8 cellular contexts compared by ENCODE assay signal in genomic region chr2:237965844-237966243, GRCh38. TPM values are rescaled to one million over a fixed set of nuclear protein-coding genes. Genes with fewer than 3 reads are reported as not detected.
A peak's percentile ranks its signal among the peaks of the same experiment; 100 is the strongest.
DNase-seq lines count a peak whose midpoint lies in the region; ATAC-seq and TF ChIP-seq lines count a peak whose summit lies in the region.
"Not testable (repeated sequence)": the region's sequence is repeated elsewhere in the genome, so short reads cannot be mapped to it uniquely, and the experiment has no call there.

No MANE protein-coding gene starts in this region.

- not testable (repeated sequence) for TF ChIP-seq CTCF in CD4-positive, alpha-beta T cell (IDR thresholded peaks at IDR 0.05); activated CD8-positive, alpha-beta T cell treated with anti-CD3 and anti-CD28 coated beads for 36 hours (IDR thresholded peaks at IDR 0.05); brain microvascular endothelial cell (IDR thresholded peaks at IDR 0.05; ENCODE audit: low read depth, low read length, missing control alignments); fibroblast of the aortic adventitia (IDR thresholded peaks at IDR 0.05; ENCODE audit: insufficient read depth, low read length); mesothelial cell of epicardium (IDR thresholded peaks at IDR 0.05; ENCODE audit: unreplicated experiment); prostate gland (IDR thresholded peaks at IDR 0.05)

- not testable (repeated sequence) for DNase-seq in CD4-positive, alpha-beta T cell; MG63; activated CD8-positive, alpha-beta T cell treated with anti-CD3 and anti-CD28 coated beads for 36 hours; brain microvascular endothelial cell; fibroblast of the aortic adventitia (ENCODE audit: low read depth); mesothelial cell of epicardium (ENCODE audit: low spot score in 2 of 2, unreplicated experiment in 2 of 2); prostate gland (ENCODE audit: low spot score)

- H3K36me3 ChIP-seq in MG63; brain microvascular endothelial cell (replicated peaks); prostate gland; thymus (ENCODE audit: control insufficient read depth, insufficient read depth): not testable (repeated sequence)

- not testable (repeated sequence) for H3K27me3 Mint-ChIP-seq in CD4-positive, alpha-beta T cell; activated CD8-positive, alpha-beta T cell treated with anti-CD3 and anti-CD28 coated beads for 36 hours; mesothelial cell of epicardium (ENCODE audit: low read depth)

- not testable (repeated sequence) for ATAC-seq in CD4-positive, alpha-beta T cell (ENCODE audit: poor library complexity); activated CD8-positive, alpha-beta T cell treated with anti-CD3 and anti-CD28 coated beads for 36 hours

- not testable (repeated sequence) for H3K27ac ChIP-seq in CD4-positive, alpha-beta T cell (ENCODE audit: low read depth, low read length); brain microvascular endothelial cell; prostate gland; thymus (ENCODE audit: low read depth)

- H3K27ac Mint-ChIP-seq in CD4-positive, alpha-beta T cell = peak overlapping the region; percentile 72
- not testable (repeated sequence) for H3K27ac Mint-ChIP-seq in activated CD8-positive, alpha-beta T cell treated with anti-CD3 and anti-CD28 coated beads for 36 hours
- peak overlapping the region; percentile 79 for H3K27ac Mint-ChIP-seq in mesothelial cell of epicardium

- H3K4me1 Mint-ChIP-seq in CD4-positive, alpha-beta T cell (ENCODE audit: low read depth) = peaks cover 32% of the 10 kb centered on the region
- peaks cover 32% of the 10 kb centered on the region for H3K4me1 Mint-ChIP-seq in activated CD8-positive, alpha-beta T cell treated with anti-CD3 and anti-CD28 coated beads for 36 hours (ENCODE audit: low read depth)
- peaks cover 25% of the 10 kb centered on the region for H3K4me1 Mint-ChIP-seq in mesothelial cell of epicardium

- in situ Hi-C loops in brain microvascular endothelial cell (cut with HindIII; ENCODE audit: low pct_ligation_motif_present, low sequenced_read_pairs) = not testable (repeated sequence)

- H3K36me3 Mint-ChIP-seq in CD4-positive, alpha-beta T cell (ENCODE audit: low read depth); mesothelial cell of epicardium: not testable (repeated sequence)
- peaks cover 23% of the 10 kb centered on the region for H3K36me3 Mint-ChIP-seq in activated CD8-positive, alpha-beta T cell treated with anti-CD3 and anti-CD28 coated beads for 36 hours (ENCODE audit: low read depth)

- 86% methylated on average over 13 of the region's 13 CpGs for WGBS in prostate gland
- WGBS in thymus = 90% methylated on average over 13 of the region's 13 CpGs

- H3K4me3 ChIP-seq in MG63 = peak overlapping the region; percentile 53; the same call in 1 of the 2 replicates
- H3K4me3 ChIP-seq in brain microvascular endothelial cell (ENCODE audit: low read depth, low read length) = peak overlapping the region; percentile 76
- peak overlapping the region; percentile 85 for H3K4me3 ChIP-seq in fibroblast of the aortic adventitia (ENCODE audit: low read depth, low read length)
- H3K4me3 ChIP-seq in prostate gland = peak overlapping the region; percentile 46 to 61
- peak overlapping the region; percentile 93 for H3K4me3 ChIP-seq in thymus (ENCODE audit: low read length)

- H3K4me3 Mint-ChIP-seq in CD4-positive, alpha-beta T cell = peak overlapping the region; percentile 87
- peak overlapping the region; percentile 74 for H3K4me3 Mint-ChIP-seq in activated CD8-positive, alpha-beta T cell treated with anti-CD3 and anti-CD28 coated beads for 36 hours
- peak overlapping the region; percentile 74 for H3K4me3 Mint-ChIP-seq in mesothelial cell of epicardium

- CTCF ChIA-PET in CD4-positive, alpha-beta T cell (lab: Charles Lee) = not testable (repeated sequence)
- CTCF ChIA-PET in activated CD8-positive, alpha-beta T cell treated with anti-CD3 and anti-CD28 coated beads for 36 hours (lab: Charles Lee) = interaction anchor here (1.0 kb wide), 1 partner anchor 43 kb away, joined by 3 read pairs; no protein-coding TSS in a partner anchor

- not testable (repeated sequence) for H3K9me3 Mint-ChIP-seq in CD4-positive, alpha-beta T cell; mesothelial cell of epicardium
- H3K9me3 Mint-ChIP-seq in activated CD8-positive, alpha-beta T cell treated with anti-CD3 and anti-CD28 coated beads for 36 hours = peaks cover 17% of the 10 kb centered on the region

- POLR2A ChIA-PET in CD4-positive, alpha-beta T cell (lab: Charles Lee) = interaction anchor here (0.6 kb wide), 1 partner anchor 9 kb away, joined by 3 read pairs; no protein-coding TSS in a partner anchor
- POLR2A ChIA-PET in activated CD8-positive, alpha-beta T cell treated with anti-CD3 and anti-CD28 coated beads for 36 hours (lab: Charles Lee) = not testable (repeated sequence)

- intact Hi-C loops in CD4-positive, alpha-beta T cell (cut with DNase I, micrococcal nuclease) = loop anchor here (2.0 to 10.0 kb wide), 7 partner anchors 41 to 461 kb away; partner anchors contain the start of genes ASB1 (in 1 of the 2), ILKAP (in 1 of the 2) and PER2 (in 1 of the 2)
- intact Hi-C loops in activated CD8-positive, alpha-beta T cell treated with anti-CD3 and anti-CD28 coated beads for 36 hours (cut with micrococcal nuclease) = loop anchor here (5.0 kb wide), 1 partner anchor 36 kb away; no protein-coding TSS in a partner anchor
- intact Hi-C loops in prostate gland (cut with DNase I) = loop anchor here (5.0 kb wide), 2 partner anchors 44 to 109 kb away; partner anchors contain the start of gene RAMP1

- TF ChIP-seq POLR2A in prostate gland (IDR thresholded peaks at IDR 0.05) = not testable (repeated sequence)

- peaks cover 17% of the 10 kb centered on the region for H3K9me3 ChIP-seq in CD4-positive, alpha-beta T cell (ENCODE audit: control insufficient read depth, low read length)
- H3K9me3 ChIP-seq in MG63 = peaks cover 22% of the 10 kb centered on the region
- H3K9me3 ChIP-seq in prostate gland; thymus (ENCODE audit: control insufficient read depth): not testable (repeated sequence)

- not testable (repeated sequence) for H3K27me3 ChIP-seq in CD4-positive, alpha-beta T cell (ENCODE audit: control insufficient read depth, insufficient read depth, low read length); MG63; brain microvascular endothelial cell (replicated peaks); prostate gland (replicated peaks; ENCODE audit: insufficient read depth); thymus (ENCODE audit: control insufficient read depth, insufficient read depth)

- H3K4me1 ChIP-seq in prostate gland (replicated peaks) = peaks cover 11% of the 10 kb centered on the region
- peaks cover 22% of the 10 kb centered on the region for H3K4me1 ChIP-seq in thymus (ENCODE audit: control insufficient read depth, insufficient read depth, low read length)

RNA-seq across cellular contexts. Expression of gene UBE2F, which starts 1.0 kb away (rescaled TPM):
- total RNA-seq in CD4-positive, alpha-beta T cell = 10 to 100 TPM; 23.2 to 27.4 TPM
- total RNA-seq in MG63 (2014; rRNA removed; shearing (Covaris generic); ENCODE audit: low replicate concordance) = 121 and 138 TPM in 2 replicates
- 10 to 100 TPM; 96.5 to 99.5 TPM for total RNA-seq in activated CD8-positive, alpha-beta T cell treated with anti-CD3 and anti-CD28 coated beads for 36 hours
- 49.8 and 57.6 TPM in 2 replicates for total RNA-seq in fibroblast of the aortic adventitia (ENCODE audit: low replicate concordance)
- 31.9 to 36.4 TPM (median 33.4 TPM) in 3 replicates for total RNA-seq in mesothelial cell of epicardium
- total RNA-seq in prostate gland = 10 to 100 TPM; 45.2 to 73.2 TPM
- 77.8 TPM for polyA plus RNA-seq in thymus
